ENCODE assay signal across 1 cellular context in the genomic region with DNA sequence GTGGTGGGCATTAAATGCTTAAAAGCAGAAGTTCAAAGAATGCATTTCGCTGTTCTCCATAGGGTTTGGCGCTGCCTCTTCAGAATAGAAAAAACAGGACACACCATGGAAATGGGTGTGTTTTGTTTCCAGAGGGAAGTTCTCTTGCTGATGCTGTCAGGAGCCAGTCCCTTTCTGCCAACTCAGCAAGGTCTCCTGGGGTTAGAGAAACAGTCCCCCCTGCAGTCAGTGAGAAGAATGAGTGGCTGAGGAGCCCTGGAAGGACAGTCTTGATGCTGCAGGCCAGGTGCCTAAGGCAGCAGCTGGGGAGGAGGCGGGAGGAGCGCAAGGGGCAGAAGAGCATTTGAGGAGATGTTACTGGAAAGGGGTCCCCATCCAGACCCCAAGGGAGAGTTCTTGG.
TF ChIP-seq lines count a peak whose summit lies in the region.

No MANE protein-coding gene starts in this region.

TF ChIP-seq in H1, 55 proteins besides CTCF, POLR2A, EP300 and RAD21 (continued from another document):
- TF ChIP-seq NRF1 (IDR thresholded peaks at IDR 0.05; ENCODE audit: low read depth, low read length) (no peak), MAFK (IDR thresholded peaks at IDR 0.05; ENCODE audit: low read depth, low read length) (peak; percentile 89), CEBPB (IDR thresholded peaks at IDR 0.05; ENCODE audit: low read depth, low read length) (no peak), KDM4A (IDR thresholded peaks at IDR 0.05; ENCODE audit: low read depth, low read length, severe bottlenecking) (no peak), TAF7 (optimal IDR thresholded peaks at IDR 0.05; ENCODE audit: borderline replicate concordance, low read depth, low read length) (no peak)
- TF ChIP-seq, protein P1, sequence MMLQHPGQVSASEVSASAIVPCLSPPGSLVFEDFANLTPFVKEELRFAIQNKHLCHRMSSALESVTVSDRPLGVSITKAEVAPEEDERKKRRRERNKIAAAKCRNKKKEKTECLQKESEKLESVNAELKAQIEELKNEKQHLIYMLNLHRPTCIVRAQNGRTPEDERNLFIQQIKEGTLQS (IDR thresholded peaks at IDR 0.05; ENCODE audit: insufficient read depth, low read depth, low read length), result no peak
TF ChIP-seq in H1: peak in this region for 2.
